Comparison of ENCODE assay signal across 1 cellular context in the genomic region with DNA sequence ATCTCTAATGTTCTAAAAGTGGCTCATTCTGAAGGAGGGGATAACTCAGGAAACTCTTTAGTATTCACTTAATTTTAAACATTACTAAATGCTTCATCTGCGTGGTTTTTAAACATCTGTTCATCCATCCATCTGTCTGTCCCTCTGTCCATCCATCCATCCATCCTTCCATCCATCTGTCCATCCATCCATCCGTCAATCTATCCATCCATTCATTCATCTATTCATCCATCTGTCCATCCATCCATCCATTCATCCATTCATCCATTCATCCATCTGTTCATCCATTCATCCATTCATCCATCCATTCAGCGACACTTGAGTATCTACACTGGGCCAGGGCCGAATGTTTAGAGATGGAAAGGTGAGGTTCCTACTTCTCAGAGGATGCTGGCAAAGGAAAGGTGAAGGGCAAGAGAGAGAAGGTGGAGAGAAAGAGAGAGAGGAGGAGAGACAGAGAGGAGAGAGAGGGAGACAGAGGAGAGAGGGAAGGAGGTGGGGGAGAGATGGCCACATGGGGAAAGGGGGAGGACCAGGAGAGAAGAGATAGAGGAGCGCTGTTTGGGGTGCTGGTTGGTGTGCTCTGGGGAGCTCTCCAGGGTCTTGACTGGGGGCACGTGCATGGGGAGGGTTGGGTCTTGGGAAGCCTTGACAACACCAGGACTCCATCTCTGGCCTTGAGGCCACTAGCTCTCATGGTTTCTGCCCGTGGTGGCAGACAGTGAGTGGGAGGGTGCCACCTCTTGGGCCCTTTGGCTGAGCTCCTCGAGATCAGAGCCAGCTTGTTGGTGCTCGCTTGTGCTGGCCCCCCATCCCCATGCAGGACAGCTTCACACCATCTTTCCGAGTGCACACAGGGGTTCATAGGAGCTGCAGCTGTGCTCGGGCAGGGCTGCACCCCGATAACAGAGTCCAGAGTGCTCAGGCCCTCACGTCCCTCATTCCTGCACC.
TF ChIP-seq lines count a peak whose summit lies in the region.

No MANE protein-coding gene starts in this region.

TF ChIP-seq in GM12878, 131 proteins besides CTCF, POLR2A, EP300 and RAD21:
- TF ChIP-seq, protein P1, sequence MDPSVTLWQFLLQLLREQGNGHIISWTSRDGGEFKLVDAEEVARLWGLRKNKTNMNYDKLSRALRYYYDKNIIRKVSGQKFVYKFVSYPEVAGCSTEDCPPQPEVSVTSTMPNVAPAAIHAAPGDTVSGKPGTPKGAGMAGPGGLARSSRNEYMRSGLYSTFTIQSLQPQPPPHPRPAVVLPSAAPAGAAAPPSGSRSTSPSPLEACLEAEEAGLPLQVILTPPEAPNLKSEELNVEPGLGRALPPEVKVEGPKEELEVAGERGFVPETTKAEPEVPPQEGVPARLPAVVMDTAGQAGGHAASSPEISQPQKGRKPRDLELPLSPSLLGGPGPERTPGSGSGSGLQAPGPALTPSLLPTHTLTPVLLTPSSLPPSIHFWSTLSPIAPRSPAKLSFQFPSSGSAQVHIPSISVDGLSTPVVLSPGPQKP (IDR thresholded peaks at IDR 0.05; ENCODE audit: low read depth, low read length) = no peak
- TF ChIP-seq, protein P2, sequence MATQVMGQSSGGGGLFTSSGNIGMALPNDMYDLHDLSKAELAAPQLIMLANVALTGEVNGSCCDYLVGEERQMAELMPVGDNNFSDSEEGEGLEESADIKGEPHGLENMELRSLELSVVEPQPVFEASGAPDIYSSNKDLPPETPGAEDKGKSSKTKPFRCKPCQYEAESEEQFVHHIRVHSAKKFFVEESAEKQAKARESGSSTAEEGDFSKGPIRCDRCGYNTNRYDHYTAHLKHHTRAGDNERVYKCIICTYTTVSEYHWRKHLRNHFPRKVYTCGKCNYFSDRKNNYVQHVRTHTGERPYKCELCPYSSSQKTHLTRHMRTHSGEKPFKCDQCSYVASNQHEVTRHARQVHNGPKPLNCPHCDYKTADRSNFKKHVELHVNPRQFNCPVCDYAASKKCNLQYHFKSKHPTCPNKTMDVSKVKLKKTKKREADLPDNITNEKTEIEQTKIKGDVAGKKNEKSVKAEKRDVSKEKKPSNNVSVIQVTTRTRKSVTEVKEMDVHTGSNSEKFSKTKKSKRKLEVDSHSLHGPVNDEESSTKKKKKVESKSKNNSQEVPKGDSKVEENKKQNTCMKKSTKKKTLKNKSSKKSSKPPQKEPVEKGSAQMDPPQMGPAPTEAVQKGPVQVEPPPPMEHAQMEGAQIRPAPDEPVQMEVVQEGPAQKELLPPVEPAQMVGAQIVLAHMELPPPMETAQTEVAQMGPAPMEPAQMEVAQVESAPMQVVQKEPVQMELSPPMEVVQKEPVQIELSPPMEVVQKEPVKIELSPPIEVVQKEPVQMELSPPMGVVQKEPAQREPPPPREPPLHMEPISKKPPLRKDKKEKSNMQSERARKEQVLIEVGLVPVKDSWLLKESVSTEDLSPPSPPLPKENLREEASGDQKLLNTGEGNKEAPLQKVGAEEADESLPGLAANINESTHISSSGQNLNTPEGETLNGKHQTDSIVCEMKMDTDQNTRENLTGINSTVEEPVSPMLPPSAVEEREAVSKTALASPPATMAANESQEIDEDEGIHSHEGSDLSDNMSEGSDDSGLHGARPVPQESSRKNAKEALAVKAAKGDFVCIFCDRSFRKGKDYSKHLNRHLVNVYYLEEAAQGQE (IDR thresholded peaks at IDR 0.05; ENCODE audit: low read depth, low read length) = peak; percentile 36; the same call in 1 of the 2 replicates
- no peak for TF ChIP-seq ZNF24 (IDR thresholded peaks at IDR 0.05)
- no peak for TF ChIP-seq BCL11A (IDR thresholded peaks at IDR 0.05; ENCODE audit: low read depth, low read length)
